ENCODE assay signal across 8 cellular contexts in genomic region chr11:57516061-57516443, GRCh38. TPM values are rescaled to one million over a fixed set of nuclear protein-coding genes. Genes with fewer than 3 reads are reported as not detected.
DNase-seq lines count a peak whose midpoint lies in the region; ATAC-seq and TF ChIP-seq lines count a peak whose summit lies in the region.

No MANE protein-coding gene starts in this region.

- POLR2A ChIA-PET in Panc1 (lab: Charles Lee): no interaction called here

- BruUV-seq in Panc1 (replicated peaks; lab: Mats Ljungman, UMichigan): no TSS peak

- H3K27me3 ChIP-seq in DND-41 (ENCODE audit: insufficient read depth, low read length, poor library complexity): peaks cover 23% of the 10 kb centered on the region
- peaks cover 3% of the 10 kb centered on the region; the same call in 1 of the 2 replicates for H3K27me3 ChIP-seq in Panc1 (ENCODE audit: control insufficient read depth, insufficient read depth, low read length)
- H3K27me3 ChIP-seq in esophagus (ENCODE audit: control insufficient read depth in 1 of 2, insufficient read depth in 2 of 2, low read length in 2 of 2): no peaks in the 10 kb centered on the region
- no peaks in the 10 kb centered on the region for H3K27me3 ChIP-seq in parathyroid adenoma (ENCODE audit: control insufficient read depth, insufficient read depth, low read length)

- no peak overlapping the region; the same call in 1 of the 2 replicates for H3K27ac ChIP-seq in DND-41 (ENCODE audit: low read length)
- no peak overlapping the region for H3K27ac ChIP-seq in Panc1 (ENCODE audit: low read length)
- peak overlapping the region in 1 of 2 donors; percentile 50 for H3K27ac ChIP-seq in esophagus (ENCODE audit: low read depth in 2 of 2, low read length in 1 of 2)
- no peak overlapping the region for H3K27ac ChIP-seq in parathyroid adenoma

- H3K4me3 ChIP-seq in DND-41 (ENCODE audit: low read depth in 1 of 2, low read length in 2 of 2) (peak overlapping the region; percentile 89 to 97; a peak in 3 of 4 replicates), Panc1 (ENCODE audit: low read depth in 2 of 2, low read length in 2 of 2) (peak overlapping the region; percentile 50 to 70), esophagus (ENCODE audit: low read depth in 1 of 2, low read length in 2 of 2) (peak overlapping the region; percentile 59 to 72), parathyroid adenoma (ENCODE audit: low read depth, low read length) (peak overlapping the region; percentile 52), mucosa of descending colon (no peak overlapping the region)

- no peak for TF ChIP-seq CTCF in DND-41 (IDR thresholded peaks at IDR 0.05; ENCODE audit: borderline replicate concordance, extremely low read depth, low read length, poor library complexity, severe bottlenecking)
- TF ChIP-seq CTCF in Panc1 (IDR thresholded peaks at IDR 0.05): no peak
- TF ChIP-seq CTCF in parathyroid adenoma (IDR thresholded peaks at IDR 0.05): no peak
- no peak for TF ChIP-seq CTCF in mucosa of descending colon (IDR thresholded peaks at IDR 0.05)

- H3K4me1 ChIP-seq in DND-41 (ENCODE audit: insufficient read depth, low read length) (peaks cover 28% of the 10 kb centered on the region), Panc1 (ENCODE audit: control insufficient read depth, insufficient read depth, low read length) (no peaks in the 10 kb centered on the region), esophagus (ENCODE audit: control insufficient read depth in 2 of 2, insufficient read depth in 2 of 2, low read length in 1 of 2) (peaks cover 3 to 13% of the 10 kb centered on the region in 2 donors), parathyroid adenoma (no peaks in the 10 kb centered on the region), mucosa of descending colon (ENCODE audit: low read depth) (peaks cover 11% of the 10 kb centered on the region)

- DNase-seq in DND-41: no peak
- DNase-seq in Panc1 (ENCODE audit: low read depth, low spot score): no peak
- DNase-seq in NK-92 (lab: John Stamatoyannopoulos, UW; ENCODE audit: unreplicated experiment): no peak
- DNase-seq in mucosa of descending colon: no peak
- no peak for DNase-seq in HCEC 1CT
- no peak for DNase-seq in NCI-H1417 (lab: John Stamatoyannopoulos, UW)

- H3K79me2 ChIP-seq in DND-41 (ENCODE audit: insufficient read depth, low read length) (no peaks in the 10 kb centered on the region), parathyroid adenoma (no peaks in the 10 kb centered on the region)

- peak overlapping the region; percentile 96 for H2AFZ ChIP-seq in DND-41 (ENCODE audit: low read depth, low read length)
- H2AFZ ChIP-seq in parathyroid adenoma: peak overlapping the region; percentile 77

- no peak for ATAC-seq in DND-41 (ENCODE audit: insufficient read depth, low read depth)
- no peak for ATAC-seq in Panc1
- ATAC-seq in mucosa of descending colon: no peak

- H3K9ac ChIP-seq in DND-41 (ENCODE audit: low read depth, low read length): peak overlapping the region; percentile 74
- no peak overlapping the region for H3K9ac ChIP-seq in parathyroid adenoma

- intact Hi-C loops in Panc1 (cut with micrococcal nuclease; ENCODE audit: unreplicated experiment): no loop called here
- intact Hi-C loops in mucosa of descending colon (cut with DNase I, micrococcal nuclease): no loop called here

- CTCF ChIA-PET in Panc1 (lab: Charles Lee): interaction anchor here (0.6 kb wide), 3 partner anchors 16 to 25 kb away, joined by 3 read pairs; no protein-coding TSS in a partner anchor

- 15 to 16% methylated on average over 5 of the region's 5 CpGs for WGBS in esophagus, 2 donors

- in situ Hi-C loops in Panc1 (cut with HindIII; ENCODE audit: low pct_unique_long_range_greater_than_20kb, low sequenced_read_pairs): no loop called here

- H3K9me3 ChIP-seq in DND-41 (ENCODE audit: insufficient read depth, low read length, severe bottlenecking) (no peaks in the 10 kb centered on the region), Panc1 (ENCODE audit: control insufficient read depth, insufficient read depth, low read depth, low read length) (no peaks in the 10 kb centered on the region), esophagus (ENCODE audit: control insufficient read depth in 2 of 2, insufficient read depth in 1 of 2, low read depth in 1 of 2, low read length in 1 of 2) (no peaks in the 10 kb centered on the region), parathyroid adenoma (ENCODE audit: control insufficient read depth, low read length) (no peaks in the 10 kb centered on the region), mucosa of descending colon (no peaks in the 10 kb centered on the region)

- H4K20me1 ChIP-seq in DND-41 (ENCODE audit: insufficient read depth, low read length): no peaks in the 10 kb centered on the region

- no peaks in the 10 kb centered on the region for H3K36me3 ChIP-seq in DND-41 (ENCODE audit: insufficient read depth, low read length)
- H3K36me3 ChIP-seq in Panc1 (ENCODE audit: control insufficient read depth, insufficient read depth, low read length): no peaks in the 10 kb centered on the region
- H3K36me3 ChIP-seq in esophagus (ENCODE audit: control insufficient read depth in 2 of 2, insufficient read depth in 2 of 2, low read length in 1 of 2): no peaks in the 10 kb centered on the region
- H3K36me3 ChIP-seq in parathyroid adenoma (ENCODE audit: control insufficient read depth, insufficient read depth, low read length): no peaks in the 10 kb centered on the region
- H3K36me3 ChIP-seq in mucosa of descending colon (ENCODE audit: low read depth): no peaks in the 10 kb centered on the region

- H3K4me2 ChIP-seq in DND-41 (ENCODE audit: insufficient read depth, low read length) (peak overlapping the region; percentile 89), parathyroid adenoma (ENCODE audit: low read length) (peak overlapping the region; percentile 86)

RNA-seq across cellular contexts. Expression of gene SLC43A1, which starts 0.6 kb away (rescaled TPM):
- 2.0 TPM for total RNA-seq in Panc1 (2021; ENCODE audit: unreplicated experiment)
- polyA plus RNA-seq in Panc1 (2012; ENCODE audit: insufficient read length): 2.9 TPM
- polyA plus RNA-seq in esophagus: 1 to 10 TPM; 2.5 to 3.7 TPM
- total RNA-seq in mucosa of descending colon: 10 to 100 TPM in 1 of 3 donors, 1 to 10 TPM in 2; 8.3 to 22.6 (median 9.9) TPM

RNA-seq across cellular contexts. Expression of gene TIMM10, which starts 14.5 kb away (rescaled TPM):
- total RNA-seq in Panc1 (2021; ENCODE audit: unreplicated experiment) (152 TPM), mucosa of descending colon (10 to 100 TPM; 25.5 to 50.1 (median 49.9) TPM)
- 107 TPM for polyA plus RNA-seq in Panc1 (2012; ENCODE audit: insufficient read length)
- polyA plus RNA-seq in esophagus: 10 to 100 TPM; 38.8 to 61.6 TPM

RNA-seq across cellular contexts. Expression of gene SMTNL1, which starts 21.3 kb away (rescaled TPM):
- total RNA-seq in Panc1 (2021; ENCODE audit: unreplicated experiment) (not detected), mucosa of descending colon (not detected)
- not detected for polyA plus RNA-seq in Panc1 (2012; ENCODE audit: insufficient read length)
- not detected for polyA plus RNA-seq in esophagus

RNA-seq across cellular contexts. Expression of gene UBE2L6, which starts 51.4 kb away (rescaled TPM):
- total RNA-seq in Panc1 (2021; ENCODE audit: unreplicated experiment) (19.1 TPM), mucosa of descending colon (10 to 100 TPM; 26.1 to 57.3 (median 53.9) TPM)
- 32.3 TPM for polyA plus RNA-seq in Panc1 (2012; ENCODE audit: insufficient read length)
- 10 to 100 TPM; 10.3 to 28.1 TPM for polyA plus RNA-seq in esophagus

RNA-seq across cellular contexts. Expression of gene RTN4RL2, which starts 55.7 kb away (rescaled TPM):
- 0.90 TPM for total RNA-seq in Panc1 (2021; ENCODE audit: unreplicated experiment)
- 0.87 TPM for polyA plus RNA-seq in Panc1 (2012; ENCODE audit: insufficient read length)
- under 1 TPM; 0.20 to 0.49 TPM for polyA plus RNA-seq in esophagus
- total RNA-seq in mucosa of descending colon: under 1 TPM; 0.38 to 0.73 (median 0.48) TPM
